Comparison of ENCODE assay signal across 2 cellular contexts in the genomic region with DNA sequence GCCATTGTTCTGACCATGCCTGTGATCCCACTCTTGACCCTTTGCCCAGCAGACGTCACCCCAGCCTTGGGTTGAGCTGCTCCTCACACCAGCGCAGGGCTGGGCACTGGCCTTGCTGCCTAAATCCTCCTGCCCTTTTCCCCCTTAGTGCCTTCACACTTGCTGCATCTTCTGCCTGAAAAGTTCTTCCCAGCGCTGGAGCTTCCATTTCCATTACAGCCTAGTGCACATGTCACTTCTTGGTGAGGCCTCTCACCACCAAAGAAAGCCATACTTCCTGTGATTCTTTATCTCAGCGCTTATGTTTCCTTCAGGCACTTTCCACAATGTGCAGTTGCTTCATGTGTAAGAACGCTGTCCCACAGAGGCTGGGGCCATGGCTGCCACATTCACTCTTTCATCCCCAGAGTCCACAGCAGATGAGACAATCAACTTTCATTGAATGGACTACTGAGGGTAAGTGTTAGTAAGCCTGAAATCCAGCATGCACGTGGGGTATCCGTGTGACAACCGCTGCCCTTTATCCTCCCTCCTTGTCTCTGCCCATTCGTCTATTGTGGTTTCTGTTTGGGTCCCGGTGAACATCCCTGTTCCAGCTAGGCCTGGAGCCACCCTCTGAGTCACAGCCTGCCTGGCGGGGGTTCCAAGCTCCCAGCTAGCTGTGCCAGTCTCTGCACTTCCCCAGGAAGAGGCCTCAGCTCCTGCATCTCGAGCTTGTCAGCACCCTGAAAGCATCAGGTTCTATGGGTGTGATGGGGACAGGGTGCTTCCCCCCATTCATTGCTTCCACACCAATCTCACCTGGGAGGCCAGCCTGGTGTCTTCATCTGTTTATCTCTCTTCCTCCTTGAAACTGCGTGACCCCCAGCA.
A peak's percentile ranks its signal among the peaks of the same experiment; 100 is the strongest.
TF ChIP-seq lines count a peak whose summit lies in the region.

No MANE protein-coding gene starts in this region.

TF ChIP-seq in HCT116, 20 proteins besides CTCF, POLR2A, EP300 and RAD21:
- TF ChIP-seq ZFX (IDR thresholded peaks at IDR 0.05) = no peak
- TF ChIP-seq SIN3A (IDR thresholded peaks at IDR 0.05; ENCODE audit: low read depth) = no peak
- TF ChIP-seq FOSL1 (IDR thresholded peaks at IDR 0.05; ENCODE audit: low read depth) = peak; percentile 10; the same call in 1 of the 2 replicates
- TF ChIP-seq MAX (IDR thresholded peaks at IDR 0.05) = peak; percentile 30; the same call in 1 of the 2 replicates
- no peak for TF ChIP-seq EGR1 (IDR thresholded peaks at IDR 0.05; ENCODE audit: low read depth)
- no peak; the same call in 1 of the 2 replicates for TF ChIP-seq JUND (IDR thresholded peaks at IDR 0.05)

TF ChIP-seq in GM23338, 12 proteins besides CTCF, POLR2A, EP300 and RAD21:
- TF ChIP-seq ZNF114 (CRISPR knock-in tag; IDR thresholded peaks at IDR 0.05) (no peak), REST (IDR thresholded peaks at IDR 0.05; ENCODE audit: unreplicated experiment) (no peak), STAT1 (IDR thresholded peaks at IDR 0.05; ENCODE audit: unreplicated experiment) (no peak)
TF ChIP-seq in GM23338: peak in this region for 0.
